Comparison of ENCODE assay signal across 7 cellular contexts in genomic region chr7:5284304-5285281, GRCh38. TPM values are rescaled to one million over a fixed set of nuclear protein-coding genes. Genes with fewer than 3 reads are reported as not detected.
DNase-seq lines count a peak whose midpoint lies in the region; ATAC-seq and TF ChIP-seq lines count a peak whose summit lies in the region.

No MANE protein-coding gene starts in this region.

- H3K27ac ChIP-seq in psoas muscle (no peak overlapping the region), vagina (no peak overlapping the region)

- H3K27me3 ChIP-seq in psoas muscle (ENCODE audit: insufficient read depth in 3 of 3, low read length in 2 of 3) = peaks cover 0 to 5% (median 4%) of the 10 kb centered on the region in 3 donors
- no peaks in the 10 kb centered on the region for H3K27me3 ChIP-seq in vagina

- DNase-seq in EL = peak; percentile 36
- DNase-seq in Kasumi-1 (lab: John Stamatoyannopoulos, UW) = peak; percentile 15 to 21
- DNase-seq in RPMI7951 (ENCODE audit: low read depth) = peak; percentile 36
- no peak for DNase-seq in fibroblast of the aortic adventitia (ENCODE audit: low read depth)
- no peak for DNase-seq in psoas muscle
- DNase-seq in vagina (ENCODE audit: extremely low spot score in 2 of 2) = no peak

- TF ChIP-seq POLR2A in vagina (IDR thresholded peaks at IDR 0.05) = no peak

- ATAC-seq in psoas muscle (peak; percentile 39 to 61 (median 42)), HG03135 (IDR thresholded peaks at IDR 0.05; ENCODE audit: unreplicated experiment) (no peak)

- H3K9me3 ChIP-seq in psoas muscle (no peaks in the 10 kb centered on the region), vagina (no peaks in the 10 kb centered on the region)

- H3K4me1 ChIP-seq in psoas muscle (no peaks in the 10 kb centered on the region), vagina (peaks cover 14% of the 10 kb centered on the region)

- H3K36me3 ChIP-seq in psoas muscle (ENCODE audit: insufficient read depth in 1 of 2, low read depth in 1 of 2) = no peaks in the 10 kb centered on the region
- H3K36me3 ChIP-seq in vagina = no peaks in the 10 kb centered on the region

- H3K4me3 ChIP-seq in fibroblast of the aortic adventitia (ENCODE audit: low read depth, low read length) (no peak overlapping the region), psoas muscle (no peak overlapping the region), vagina (no peak overlapping the region)

- intact Hi-C loops in psoas muscle (cut with DNase I) (no loop called here), vagina (cut with DNase I) (no loop called here)

- WGBS in psoas muscle, 3 donors = 37 to 39% (median 38%) methylated on average over 22 to 24 of the region's 24 CpGs

- peak; percentile 16 for TF ChIP-seq CTCF in fibroblast of the aortic adventitia (IDR thresholded peaks at IDR 0.05; ENCODE audit: insufficient read depth, low read length)
- no peak for TF ChIP-seq CTCF in psoas muscle (IDR thresholded peaks at IDR 0.05)
- no peak for TF ChIP-seq CTCF in vagina (IDR thresholded peaks at IDR 0.05)

RNA-seq across cellular contexts. Expression of gene SLC29A4, which starts 1.9 kb away (rescaled TPM):
- total RNA-seq in RPMI7951 (2014; rRNA removed; shearing (Covaris generic)) = 0.78 and 1.4 TPM in 2 replicates
- total RNA-seq in fibroblast of the aortic adventitia (ENCODE audit: low replicate concordance) = 0.49 and 0.90 TPM in 2 replicates
- 1 to 10 TPM in 3 of 4 donors, under 1 TPM in 1; 0.77 to 3.4 (median 2.3) TPM for total RNA-seq in psoas muscle
- 1 to 10 TPM; 1.5 to 3.7 (median 2.6) TPM for polyA plus RNA-seq in psoas muscle
- 2.7 TPM for total RNA-seq in vagina

Comparison
In these comparisons a context has a peak if more than half of its experiments do, and no peak if none do; other contexts are left out.
1. DNase-seq: peak in EL (single experiment), Kasumi-1 (2 of 2) and RPMI7951 (single experiment); none in fibroblast of the aortic adventitia (single experiment), psoas muscle (0 of 2) and vagina (0 of 2).